1 cellular context compared by ENCODE assay signal in genomic region chr1:169508432-169509338, GRCh38.
A peak's percentile ranks its signal among the peaks of the same experiment; 100 is the strongest.
TF ChIP-seq lines count a peak whose summit lies in the region.

No MANE protein-coding gene starts in this region.

TF ChIP-seq in HepG2, 621 proteins besides CTCF, POLR2A, EP300 and RAD21 (continued from another document):
- TF ChIP-seq ZBTB37 (CRISPR knock-in tag; IDR thresholded peaks at IDR 0.05) (no peak), POLR2G (IDR thresholded peaks at IDR 0.05; ENCODE audit: low read depth, low read length) (peak; percentile 66; the same call in 1 of the 2 replicates), ZNF580 (CRISPR knock-in tag; IDR thresholded peaks at IDR 0.05; ENCODE audit: borderline replicate concordance, low read depth) (no peak), ZNF775 (CRISPR knock-in tag; IDR thresholded peaks at IDR 0.05; ENCODE audit: borderline replicate concordance) (no peak), ZNF362 (CRISPR knock-in tag; IDR thresholded peaks at IDR 0.05; ENCODE audit: borderline replicate concordance) (peak; percentile 81), ZKSCAN8 (CRISPR knock-in tag; IDR thresholded peaks at IDR 0.05; ENCODE audit: borderline replicate concordance) (no peak)
